ENCODE assay signal across 10 cellular contexts in the genomic region with DNA sequence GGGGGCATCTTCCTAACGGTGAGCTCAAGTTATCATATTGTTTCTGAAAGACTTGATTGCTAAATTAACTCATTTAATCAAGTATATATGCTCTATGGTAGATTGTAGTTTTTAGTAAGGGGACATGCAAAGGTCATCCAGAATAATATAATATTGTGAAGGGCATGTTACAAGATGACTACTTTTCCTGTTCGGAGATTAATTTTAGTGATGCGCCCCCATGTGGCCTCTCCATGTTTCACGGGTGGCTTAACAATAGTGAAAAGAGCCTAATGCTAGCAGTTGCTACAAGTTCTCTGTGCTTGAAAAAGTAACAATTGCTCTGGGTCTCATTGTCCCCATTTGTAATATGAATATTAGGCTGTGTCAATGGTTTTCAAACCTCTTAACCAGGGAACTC. TPM values are rescaled to one million over a fixed set of nuclear protein-coding genes. Genes with fewer than 3 reads are reported as not detected.
DNase-seq lines count a peak whose midpoint lies in the region; ATAC-seq and TF ChIP-seq lines count a peak whose summit lies in the region.
"Had no signal": no experiment of that assay in that cellular context is flagged by ENCODE, and none has a peak within 500 bp of the region (broad histone marks: within the 10 kb centered on the region; RNA-seq: fewer than 3 reads in every experiment).

No MANE protein-coding gene starts in this region.

- peaks cover 10% of the 10 kb centered on the region for H3K4me1 ChIP-seq in adipocyte (ENCODE audit: control insufficient read depth, insufficient read depth, low read length)

- H3K4me3 ChIP-seq in adipocyte (ENCODE audit: low read length): no peak overlapping the region

- intact Hi-C loops in CD4-positive, alpha-beta T cell (cut with DNase I, micrococcal nuclease): loop anchor here (1.0 to 2.0 kb wide), 2 partner anchors 1218 to 1219 kb away; no protein-coding TSS in a partner anchor
- intact Hi-C loops in left colon (cut with DNase I, micrococcal nuclease): loop anchor here in 1 of 2 donors (10.0 kb wide), 1 partner anchor 1221 kb away; no protein-coding TSS in a partner anchor

- H3K4me1 Mint-ChIP-seq in CD4-positive, alpha-beta T cell (ENCODE audit: low read depth): no peaks in the 10 kb centered on the region
- no peaks in the 10 kb centered on the region for H3K4me1 Mint-ChIP-seq in stimulated activated effector memory CD8-positive, alpha-beta T cell treated with anti-CD3 and anti-CD28 coated beads, Interleukin-12 subunit alpha, Interleukin-12 subunit beta, amount 100 ng/mL, for 72 hours
- H3K4me1 Mint-ChIP-seq: IgD-negative memory B cell had no signal

- peak in 9 of 10 experiments; percentile 5 to 42 (median 21) for DNase-seq in CD4-positive, alpha-beta T cell
- DNase-seq in RWPE1 (ENCODE audit: low spot score): peak; percentile 2
- DNase-seq in adipocyte (ENCODE audit: low read depth): peak; percentile 38
- DNase-seq in left colon: peak in 1 of 2 donors; percentile 63
- peak; percentile 5 to 49 for DNase-seq in stimulated activated effector memory CD8-positive, alpha-beta T cell treated with anti-CD3 and anti-CD28 coated beads, Interleukin-12 subunit alpha, Interleukin-12 subunit beta, amount 100 ng/mL, for 72 hours (ENCODE audit: low spot score in 2 of 2)

- H3K9me3 Mint-ChIP-seq in CD4-positive, alpha-beta T cell: no peaks in the 10 kb centered on the region
- no peaks in the 10 kb centered on the region for H3K9me3 Mint-ChIP-seq in stimulated activated effector memory CD8-positive, alpha-beta T cell treated with anti-CD3 and anti-CD28 coated beads, Interleukin-12 subunit alpha, Interleukin-12 subunit beta, amount 100 ng/mL, for 72 hours
- H3K9me3 Mint-ChIP-seq: IgD-negative memory B cell had no signal

- ATAC-seq in CD4-positive, alpha-beta T cell (ENCODE audit: poor library complexity): no peak
- ATAC-seq in GM21576 (IDR thresholded peaks at IDR 0.05; ENCODE audit: unreplicated experiment) (peak; percentile 72), left colon (peak; percentile 32), GM18873 (IDR thresholded peaks at IDR 0.05; ENCODE audit: low FRiP score, unreplicated experiment) (no peak), GM18519 (IDR thresholded peaks at IDR 0.05; ENCODE audit: low FRiP score, unreplicated experiment) (no peak)
- no peak for ATAC-seq in stimulated activated effector memory CD8-positive, alpha-beta T cell treated with anti-CD3 and anti-CD28 coated beads, Interleukin-12 subunit alpha, Interleukin-12 subunit beta, amount 100 ng/mL, for 72 hours

- TF ChIP-seq CTCF in CD4-positive, alpha-beta T cell (IDR thresholded peaks at IDR 0.05): peak; percentile 59
- TF ChIP-seq CTCF in RWPE1 (conservative IDR thresholded peaks at IDR 0.05; ENCODE audit: low read depth): peak; percentile 35

- no peak overlapping the region for H3K4me3 Mint-ChIP-seq in CD4-positive, alpha-beta T cell
- H3K4me3 Mint-ChIP-seq in stimulated activated effector memory CD8-positive, alpha-beta T cell treated with anti-CD3 and anti-CD28 coated beads, Interleukin-12 subunit alpha, Interleukin-12 subunit beta, amount 100 ng/mL, for 72 hours: no peak overlapping the region
- H3K4me3 Mint-ChIP-seq: IgD-negative memory B cell had no signal

- no peak overlapping the region for H3K27ac ChIP-seq in CD4-positive, alpha-beta T cell (ENCODE audit: low read depth, low read length)
- no peak overlapping the region for H3K27ac ChIP-seq in RWPE1

- no peaks in the 10 kb centered on the region for H3K9me3 ChIP-seq in CD4-positive, alpha-beta T cell (ENCODE audit: control insufficient read depth, low read length)
- no peaks in the 10 kb centered on the region for H3K9me3 ChIP-seq in adipocyte (ENCODE audit: control insufficient read depth, low read length)

- POLR2A ChIA-PET in CD4-positive, alpha-beta T cell (lab: Charles Lee): interaction anchor here (0.6 kb wide), 1 partner anchor 21 kb away, joined by 3 read pairs; no protein-coding TSS in a partner anchor
- POLR2A ChIA-PET in RWPE1 (lab: Yijun Ruan, JAX; ENCODE audit: low non-redundant PET): no interaction called here

- H3K9ac ChIP-seq in adipocyte (ENCODE audit: low read length): no peak overlapping the region

- no peaks in the 10 kb centered on the region for H3K36me3 ChIP-seq in adipocyte (ENCODE audit: control insufficient read depth, insufficient read depth, low read length, severe bottlenecking)

- H3K27me3 ChIP-seq in CD4-positive, alpha-beta T cell (ENCODE audit: control insufficient read depth, insufficient read depth, low read length): peaks cover 4% of the 10 kb centered on the region
- H3K27me3 ChIP-seq in adipocyte (replicated peaks; ENCODE audit: control insufficient read depth, insufficient read depth, low read length): peaks cover 13% of the 10 kb centered on the region

- H3K27ac Mint-ChIP-seq in CD4-positive, alpha-beta T cell: no peak overlapping the region
- H3K27ac Mint-ChIP-seq in stimulated activated effector memory CD8-positive, alpha-beta T cell treated with anti-CD3 and anti-CD28 coated beads, Interleukin-12 subunit alpha, Interleukin-12 subunit beta, amount 100 ng/mL, for 72 hours: no peak overlapping the region
- H3K27ac Mint-ChIP-seq: IgD-negative memory B cell had no signal

- CTCF ChIA-PET in CD4-positive, alpha-beta T cell (lab: Charles Lee): interaction anchor here (0.7 to 1.0 kb wide), 2 partner anchors 1216 to 1231 kb away, joined by 3 read pairs; no protein-coding TSS in a partner anchor
- CTCF ChIA-PET in RWPE1 (lab: Yijun Ruan, JAX): interaction anchor here (0.6 kb wide), 2 partner anchors 1087 to 1395 kb away, joined by 3 to 4 read pairs; no protein-coding TSS in a partner anchor

- peaks cover 7% of the 10 kb centered on the region for H3K27me3 Mint-ChIP-seq in CD4-positive, alpha-beta T cell
- H3K27me3 Mint-ChIP-seq: IgD-negative memory B cell had no signal

- H3K36me3 Mint-ChIP-seq in CD4-positive, alpha-beta T cell (ENCODE audit: low read depth): no peaks in the 10 kb centered on the region
- no peaks in the 10 kb centered on the region for H3K36me3 Mint-ChIP-seq in stimulated activated effector memory CD8-positive, alpha-beta T cell treated with anti-CD3 and anti-CD28 coated beads, Interleukin-12 subunit alpha, Interleukin-12 subunit beta, amount 100 ng/mL, for 72 hours
- H3K36me3 Mint-ChIP-seq: IgD-negative memory B cell had no signal

RNA-seq across cellular contexts. Expression of gene SMPX, which starts 12.2 kb away (rescaled TPM):
- total RNA-seq in CD4-positive, alpha-beta T cell: not detected
- total RNA-seq in left colon: 1 to 10 TPM in 1 of 2 donors, not detected in 1; 2.1 TPM
- total RNA-seq: mononuclear cell had no signal

Comparison
In these comparisons a context has a peak if more than half of its experiments do, and no peak if none do; other contexts are left out.
1. ATAC-seq: peak in GM21576 (single experiment) and left colon (single experiment); none in CD4-positive, alpha-beta T cell (single experiment), stimulated activated effector memory CD8-positive, alpha-beta T cell treated with anti-CD3 and anti-CD28 coated beads, Interleukin-12 subunit alpha, Interleukin-12 subunit beta, amount 100 ng/mL, for 72 hours (single experiment), GM18873 (single experiment) and GM18519 (single experiment).